8 cellular contexts compared by ENCODE assay signal in the genomic region with DNA sequence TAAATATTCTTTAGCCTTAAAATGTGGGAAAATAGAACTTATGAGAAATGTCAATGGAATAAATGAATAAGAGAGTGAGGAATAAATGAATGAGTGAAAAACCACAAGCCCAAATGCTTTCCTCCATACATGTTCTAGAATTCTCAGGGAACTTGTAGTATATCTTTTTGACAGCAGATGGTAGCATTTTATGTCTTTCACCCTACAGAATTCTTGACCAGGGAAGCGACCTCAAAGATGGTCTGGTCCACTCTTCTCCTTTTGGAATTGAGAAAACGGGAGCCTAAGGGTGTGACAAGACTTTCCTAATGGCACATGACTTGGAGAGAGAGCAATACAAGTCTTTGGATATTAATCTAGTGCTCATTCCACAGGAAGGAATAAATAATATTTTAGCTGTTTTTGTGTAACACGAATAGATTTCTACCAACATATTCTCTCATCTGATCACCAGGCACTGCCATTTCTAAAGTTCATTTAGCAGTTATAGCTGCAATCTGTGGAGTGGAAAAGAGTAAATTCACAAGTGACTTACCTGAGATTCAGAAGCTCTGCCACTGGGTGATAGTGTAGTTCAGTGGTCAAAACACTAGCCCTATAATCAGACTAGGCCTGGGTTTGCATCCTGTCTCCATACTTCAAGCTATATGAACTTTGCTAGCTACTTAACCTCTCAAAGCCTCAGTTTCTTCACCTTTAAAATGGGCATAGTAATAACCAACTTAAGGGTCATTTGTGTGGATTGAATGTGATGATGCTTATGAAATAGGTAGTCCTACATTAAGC. TPM values are rescaled to one million over a fixed set of nuclear protein-coding genes. Genes with fewer than 3 reads are reported as not detected.
DNase-seq lines count a peak whose midpoint lies in the region; ATAC-seq and TF ChIP-seq lines count a peak whose summit lies in the region.

No MANE protein-coding gene starts in this region.

- TF ChIP-seq CTCF in RWPE1 (conservative IDR thresholded peaks at IDR 0.05; ENCODE audit: low read depth) (peak; percentile 19; the same call in 1 of the 2 replicates), esophagus squamous epithelium (IDR thresholded peaks at IDR 0.05) (peak in 4 of 6 experiments; percentile 6 to 43 (median 30)), osteocyte (IDR thresholded peaks at IDR 0.05) (peak; percentile 57)

- no peak for TF ChIP-seq POLR2A in esophagus squamous epithelium (IDR thresholded peaks at IDR 0.05)

- H3K27me3 ChIP-seq in H7 (ENCODE audit: control insufficient read depth, insufficient read depth, low read length): no peaks in the 10 kb centered on the region
- H3K27me3 ChIP-seq in esophagus squamous epithelium: no peaks in the 10 kb centered on the region

- H3K36me3 ChIP-seq in H7 (replicated peaks; ENCODE audit: control insufficient read depth, insufficient read depth, low read length): no peaks in the 10 kb centered on the region
- H3K36me3 ChIP-seq in esophagus squamous epithelium: no peaks in the 10 kb centered on the region

- no peak for ATAC-seq in HG03108 (IDR thresholded peaks at IDR 0.05; ENCODE audit: unreplicated experiment)

- H3K9me3 ChIP-seq in esophagus squamous epithelium: no peaks in the 10 kb centered on the region

- WGBS in esophagus squamous epithelium, 2 donors: 35 to 36% methylated on average over 3 of the region's 3 CpGs

- CTCF ChIA-PET in RWPE1 (lab: Yijun Ruan, JAX): interaction anchor here (0.6 to 3.2 kb wide), 11 partner anchors 11 to 1329 kb away, joined by 3 to 13 read pairs (median 3); a partner anchor contains a TSS

- H3K27ac Mint-ChIP-seq in osteocyte (ENCODE audit: unreplicated experiment): no peak overlapping the region

- intact Hi-C loops in esophagus squamous epithelium (cut with DNase I): no loop called here

- DNase-seq in DMS114 treated with DMSO at 0.1 percent for 48 hours (lab: John Stamatoyannopoulos, UW; ENCODE audit: unreplicated experiment) (peak; percentile 11), H7 (peak; percentile 7), RWPE1 (ENCODE audit: low spot score) (peak; percentile 34), esophagus squamous epithelium (lab: John Stamatoyannopoulos, UW) (no peak), osteocyte (ENCODE audit: extremely low spot score, unreplicated experiment) (no peak), cerebellum (ENCODE audit: low spot score) (no peak)
- DNase-seq in activated CD4-positive, alpha-beta T cell treated with anti-CD3 and anti-CD28 coated beads, Interleukin-2, amount 50 U/mL, for 4 hours: no peak

- no peaks in the 10 kb centered on the region for H3K9me3 Mint-ChIP-seq in osteocyte (ENCODE audit: unreplicated experiment)

- no peak overlapping the region for H3K4me3 ChIP-seq in H7 (ENCODE audit: insufficient read depth, low read depth, low read length)
- no peak overlapping the region for H3K4me3 ChIP-seq in esophagus squamous epithelium

- H3K4me1 Mint-ChIP-seq in osteocyte (ENCODE audit: unreplicated experiment): no peaks in the 10 kb centered on the region

- H3K27ac ChIP-seq in RWPE1: no peak overlapping the region
- no peak overlapping the region for H3K27ac ChIP-seq in esophagus squamous epithelium

- no peaks in the 10 kb centered on the region for H3K27me3 Mint-ChIP-seq in osteocyte (ENCODE audit: unreplicated experiment)

- no peaks in the 10 kb centered on the region for H3K36me3 Mint-ChIP-seq in osteocyte (ENCODE audit: unreplicated experiment)

- POLR2A ChIA-PET in RWPE1 (lab: Yijun Ruan, JAX; ENCODE audit: low non-redundant PET): no interaction called here

- no peak overlapping the region for H3K4me3 Mint-ChIP-seq in osteocyte (ENCODE audit: unreplicated experiment)

- H3K4me1 ChIP-seq in esophagus squamous epithelium: no peaks in the 10 kb centered on the region

RNA-seq across cellular contexts. Expression of a gene that starts 15.0 kb away (rescaled TPM):
- total RNA-seq in H7 (2014; rRNA removed; shearing (Covaris generic)): not detected in 2 replicates
- total RNA-seq in esophagus squamous epithelium (under 1 TPM in 2 of 4 donors, not detected in 2; 0.13 to 0.41 TPM), osteocyte (not detected in 2 replicates), cerebellum (0.18 TPM)

RNA-seq across cellular contexts. Expression of a gene that starts 28.6 kb away (rescaled TPM):
- not detected in 2 replicates for total RNA-seq in H7 (2014; rRNA removed; shearing (Covaris generic))
- 10 to 100 TPM in 1 of 4 donors, 1 to 10 TPM in 2, under 1 TPM in 1; 0.19 to 15.1 (median 3.1) TPM for total RNA-seq in esophagus squamous epithelium
- total RNA-seq in osteocyte: not detected in 2 replicates
- total RNA-seq in cerebellum: 0.27 TPM

Comparison
In these comparisons a context has a peak if more than half of its experiments do, and no peak if none do; other contexts are left out.
1. DNase-seq: peak in DMS114 treated with DMSO at 0.1 percent for 48 hours (single experiment), H7 (single experiment) and RWPE1 (single experiment); none in esophagus squamous epithelium (single experiment), osteocyte (single experiment), cerebellum (single experiment) and activated CD4-positive, alpha-beta T cell treated with anti-CD3 and anti-CD28 coated beads, Interleukin-2, amount 50 U/mL, for 4 hours (0 of 2).
2. Peak in every context shown above with its lines, with median percentiles within 50 percentile points of each other: CTCF ChIP-seq.